ENCODE assay signal across 2 cellular contexts in genomic region chr7:155213955-155214327, GRCh38.
TF ChIP-seq lines count a peak whose summit lies in the region.

No MANE protein-coding gene starts in this region.

TF ChIP-seq in GM23338, 12 proteins besides CTCF, POLR2A, EP300 and RAD21 (continued from another document):
- TF ChIP-seq ZNF462 (CRISPR knock-in tag; IDR thresholded peaks at IDR 0.05) (no peak), NANOG (IDR thresholded peaks at IDR 0.05; ENCODE audit: borderline replicate concordance) (no peak), REST (IDR thresholded peaks at IDR 0.05; ENCODE audit: unreplicated experiment) (no peak), JUNB (IDR thresholded peaks at IDR 0.05; ENCODE audit: unreplicated experiment) (no peak), CREB1 (CRISPR knock-in tag; IDR thresholded peaks at IDR 0.05; ENCODE audit: low read depth) (no peak), ZNF114 (CRISPR knock-in tag; IDR thresholded peaks at IDR 0.05) (no peak), STAT1 (IDR thresholded peaks at IDR 0.05; ENCODE audit: unreplicated experiment) (no peak)
TF ChIP-seq in GM23338: peak in this region for 0.

TF ChIP-seq in K562, 482 proteins besides CTCF, POLR2A, EP300 and RAD21 (continued from another document and continues in another):
- TF ChIP-seq RBM22 (IDR thresholded peaks at IDR 0.05; ENCODE audit: low read depth, low read length, poor library complexity, severe bottlenecking) (no peak), CC2D1A (IDR thresholded peaks at IDR 0.05) (no peak), POLR3G (IDR thresholded peaks at IDR 0.05; ENCODE audit: extremely low read depth, insufficient read length, insufficient replicate concordance) (no peak), NFRKB (IDR thresholded peaks at IDR 0.05; ENCODE audit: low read depth) (no peak), FIP1L1 (IDR thresholded peaks at IDR 0.05; ENCODE audit: low read depth, low read length, poor library complexity, severe bottlenecking) (no peak), PKNOX1 (IDR thresholded peaks at IDR 0.05) (no peak), CHCHD3 (CRISPR knock-in tag; IDR thresholded peaks at IDR 0.05) (no peak), GATAD2B (IDR thresholded peaks at IDR 0.05; ENCODE audit: borderline replicate concordance) (no peak), EHMT2 (IDR thresholded peaks at IDR 0.05) (no peak), YY1 (IDR thresholded peaks at IDR 0.05; ENCODE audit: borderline replicate concordance in 1 of 3, control insufficient read depth in 1 of 3, extremely low read depth in 1 of 3, insufficient read depth in 3 of 3, insufficient read length in 1 of 3, insufficient replicate concordance in 2 of 3, low read depth in 1 of 3, low read length in 2 of 3) (no peak), ZNF140 (CRISPR knock-in tag; IDR thresholded peaks at IDR 0.05) (no peak), HMBOX1 (IDR thresholded peaks at IDR 0.05) (no peak), ZMIZ1 (IDR thresholded peaks at IDR 0.05; ENCODE audit: low read depth in 2 of 2, low read length in 2 of 2) (no peak), PYGO2 (tag; IDR thresholded peaks at IDR 0.05) (no peak), DNMT1 (IDR thresholded peaks at IDR 0.05) (peak; percentile 34; the same call in 1 of the 2 replicates), ZSCAN29 (IDR thresholded peaks at IDR 0.05) (no peak), ZBTB40 (IDR thresholded peaks at IDR 0.05) (no peak), ZBTB40 (CRISPR knock-in tag; IDR thresholded peaks at IDR 0.05) (no peak), RBBP5 (IDR thresholded peaks at IDR 0.05; ENCODE audit: borderline replicate concordance, insufficient read depth, low read length, poor library complexity, severe bottlenecking) (peak; percentile 36), CHD4 (IDR thresholded peaks at IDR 0.05; ENCODE audit: insufficient read depth, insufficient replicate concordance, low read depth, low read length, poor library complexity, severe bottlenecking) (peak; percentile 38), GTF2F1 (IDR thresholded peaks at IDR 0.05; ENCODE audit: low read depth, low read length) (no peak), ZBTB8A (IDR thresholded peaks at IDR 0.05; ENCODE audit: partially characterized antibody) (no peak), CTBP1 (IDR thresholded peaks at IDR 0.05; ENCODE audit: borderline replicate concordance) (peak; percentile 82), SOX6 (IDR thresholded peaks at IDR 0.05) (peak; percentile 8; the same call in 1 of the 2 replicates), ZNF354B (CRISPR knock-in tag; IDR thresholded peaks at IDR 0.05) (no peak), ZNF449 (CRISPR knock-in tag; IDR thresholded peaks at IDR 0.05) (no peak), ZBTB49 (CRISPR knock-in tag; IDR thresholded peaks at IDR 0.05; ENCODE audit: borderline replicate concordance) (no peak), USF2 (CRISPR knock-in tag; IDR thresholded peaks at IDR 0.05) (no peak), GATAD2A (IDR thresholded peaks at IDR 0.05) (no peak), DPF2 (IDR thresholded peaks at IDR 0.05) (peak; percentile 65), CBFA2T3 (IDR thresholded peaks at IDR 0.05) (peak; percentile 19; the same call in 1 of the 2 replicates), ZNF277 (CRISPR knock-in tag; IDR thresholded peaks at IDR 0.05; ENCODE audit: borderline replicate concordance) (no peak), CXXC5 (CRISPR knock-in tag; IDR thresholded peaks at IDR 0.05) (0 out of 2 replicates have a peak, but pooled peaks have one; percentile 28), ELF1 (tag; IDR thresholded peaks at IDR 0.05) (no peak)
